In genomic region chrX:136909119-136909705, GRCh38 we compare ENCODE assay signal across 8 cellular contexts. TPM values are rescaled to one million over a fixed set of nuclear protein-coding genes. Genes with fewer than 3 reads are reported as not detected.
DNase-seq lines count a peak whose midpoint lies in the region; TF ChIP-seq lines count a peak whose summit lies in the region.

No MANE protein-coding gene starts in this region.

- H3K27ac ChIP-seq in HEK293 (ENCODE audit: extremely low read depth, low read depth, low read length) (peak overlapping the region; percentile 80), SK-N-SH (ENCODE audit: low read depth in 2 of 2, low read length in 1 of 2) (peak overlapping the region; percentile 67 to 84), thymus (ENCODE audit: low read depth) (peak overlapping the region; percentile 77)

- H3K9ac ChIP-seq in SK-N-SH = peak overlapping the region; percentile 88

- no peak for TF ChIP-seq RAD21 in SK-N-SH (IDR thresholded peaks at IDR 0.05; ENCODE audit: low read length)

- POLR2A ChIA-PET in HEK293 (lab: Yijun Ruan, JAX) (interaction anchor here (1.0 to 2.7 kb wide), 3 partner anchors 10 to 42 kb away, joined by 3 to 46 read pairs (median 4); partner anchors contain the start of gene RBMX), SK-N-SH (lab: Yijun Ruan, JAX) (interaction anchor here (1.0 to 1.9 kb wide), 2 partner anchors 29 to 42 kb away, joined by 4 to 11 read pairs; partner anchors contain the start of gene RBMX)

- H3K79me2 ChIP-seq in SK-N-SH (ENCODE audit: insufficient read depth) = no peaks in the 10 kb centered on the region

- no peaks in the 10 kb centered on the region for H3K9me3 Mint-ChIP-seq in activated naive CD4-positive, alpha-beta T cell treated with anti-CD3 and anti-CD28 coated beads, Interleukin-2, amount 50 U/mL, for 24 hours
- H3K9me3 Mint-ChIP-seq in glutamatergic neuron (ENCODE audit: unreplicated experiment) (peaks cover 4% of the 10 kb centered on the region), osteocyte (ENCODE audit: unreplicated experiment) (no peaks in the 10 kb centered on the region)

- no peaks in the 10 kb centered on the region for H3K36me3 Mint-ChIP-seq in activated naive CD4-positive, alpha-beta T cell treated with anti-CD3 and anti-CD28 coated beads, Interleukin-2, amount 50 U/mL, for 24 hours
- no peaks in the 10 kb centered on the region for H3K36me3 Mint-ChIP-seq in glutamatergic neuron (ENCODE audit: unreplicated experiment)
- H3K36me3 Mint-ChIP-seq in osteocyte (ENCODE audit: unreplicated experiment) = no peaks in the 10 kb centered on the region

- no peaks in the 10 kb centered on the region for H3K27me3 Mint-ChIP-seq in activated naive CD4-positive, alpha-beta T cell treated with anti-CD3 and anti-CD28 coated beads, Interleukin-2, amount 50 U/mL, for 24 hours
- peaks cover 4% of the 10 kb centered on the region for H3K27me3 Mint-ChIP-seq in glutamatergic neuron (ENCODE audit: unreplicated experiment)
- no peaks in the 10 kb centered on the region for H3K27me3 Mint-ChIP-seq in osteocyte (ENCODE audit: unreplicated experiment)

- CTCF ChIA-PET in HEK293 (lab: Yijun Ruan, JAX) = interaction anchor here (1.0 kb wide), 1 partner anchor 29 kb away, joined by 4 read pairs; no protein-coding TSS in a partner anchor
- CTCF ChIA-PET in SK-N-SH (lab: Yijun Ruan, JAX) = no interaction called here

- TF ChIP-seq EP300 in SK-N-SH (IDR thresholded peaks at IDR 0.05; ENCODE audit: borderline replicate concordance in 1 of 2, low read depth in 1 of 2, low read length in 1 of 2) = no peak

- DNase-seq in GDM1 (lab: John Stamatoyannopoulos, UW) (peak; percentile 85), MV-4-11 (lab: John Stamatoyannopoulos, UW) (peak; percentile 79), SK-N-SH (peak; percentile 93), glutamatergic neuron (peak; percentile 78), osteocyte (ENCODE audit: extremely low spot score, unreplicated experiment) (peak; percentile 90)

- H3K4me2 ChIP-seq in SK-N-SH = peak overlapping the region; percentile 99

- H3K4me1 ChIP-seq in HEK293 (ENCODE audit: control insufficient read depth, insufficient read depth, low read length) (no peaks in the 10 kb centered on the region), SK-N-SH (ENCODE audit: control insufficient read depth in 1 of 2, insufficient read depth in 2 of 2, low read depth in 1 of 2, low read length in 1 of 2) (peaks cover 0 to 4% of the 10 kb centered on the region in 2 experiments; a peak in 1 of 4 replicates), thymus (ENCODE audit: control insufficient read depth, insufficient read depth, low read length) (no peaks in the 10 kb centered on the region)

- H3K4me3 ChIP-seq in HEK293 (ENCODE audit: low read depth, low read length) (peak overlapping the region; percentile 50), SK-N-SH (ENCODE audit: low read depth in 2 of 2, low read length in 1 of 2) (peak overlapping the region; percentile 56 to 87), thymus (ENCODE audit: low read length) (peak overlapping the region; percentile 63)

- no peaks in the 10 kb centered on the region for H3K9me3 ChIP-seq in HEK293 (ENCODE audit: control insufficient read depth, insufficient read depth, low read depth, low read length)
- H3K9me3 ChIP-seq in SK-N-SH = no peaks in the 10 kb centered on the region
- H3K9me3 ChIP-seq in thymus (ENCODE audit: control insufficient read depth) = no peaks in the 10 kb centered on the region

- no peak for TF ChIP-seq CTCF in HEK293 (tag by site-specific recombination; IDR thresholded peaks at IDR 0.05)
- TF ChIP-seq CTCF in SK-N-SH (IDR thresholded peaks at IDR 0.05) = 0 out of 2 replicates have a peak, but pooled peaks have one; percentile 8
- no peak for TF ChIP-seq CTCF in glutamatergic neuron (IDR thresholded peaks at IDR 0.05; ENCODE audit: partially characterized antibody, unreplicated experiment)
- no peak for TF ChIP-seq CTCF in osteocyte (IDR thresholded peaks at IDR 0.05)

- peak overlapping the region; percentile 80 for H3K27ac Mint-ChIP-seq in activated naive CD4-positive, alpha-beta T cell treated with anti-CD3 and anti-CD28 coated beads, Interleukin-2, amount 50 U/mL, for 24 hours
- H3K27ac Mint-ChIP-seq in glutamatergic neuron (ENCODE audit: unreplicated experiment) (peak overlapping the region; percentile 89), osteocyte (ENCODE audit: unreplicated experiment) (peak overlapping the region; percentile 91)

- WGBS in SK-N-SH (ENCODE audit: low lambda C conversion rate) = 3% methylated on average over 19 of the region's 47 CpGs
- WGBS in thymus = under 1% methylated on average over 47 of the region's 47 CpGs

- no peaks in the 10 kb centered on the region for H4K20me1 ChIP-seq in SK-N-SH (ENCODE audit: insufficient read depth)

- peak overlapping the region; percentile 93 for H3K4me3 Mint-ChIP-seq in activated naive CD4-positive, alpha-beta T cell treated with anti-CD3 and anti-CD28 coated beads, Interleukin-2, amount 50 U/mL, for 24 hours
- H3K4me3 Mint-ChIP-seq in glutamatergic neuron (ENCODE audit: unreplicated experiment) = peak overlapping the region; percentile 93
- H3K4me3 Mint-ChIP-seq in osteocyte (ENCODE audit: unreplicated experiment) = peak overlapping the region; percentile 86

- H3K27me3 ChIP-seq in SK-N-SH (ENCODE audit: insufficient read depth) (no peaks in the 10 kb centered on the region; the same call in 1 of the 2 replicates), thymus (ENCODE audit: control insufficient read depth, insufficient read depth) (no peaks in the 10 kb centered on the region)

- H3K4me1 Mint-ChIP-seq in activated naive CD4-positive, alpha-beta T cell treated with anti-CD3 and anti-CD28 coated beads, Interleukin-2, amount 50 U/mL, for 24 hours = peaks cover 18% of the 10 kb centered on the region
- H3K4me1 Mint-ChIP-seq in glutamatergic neuron (ENCODE audit: low read depth, unreplicated experiment) (no peaks in the 10 kb centered on the region), osteocyte (ENCODE audit: unreplicated experiment) (peaks cover 13% of the 10 kb centered on the region)

- no peaks in the 10 kb centered on the region for H3K9me2 ChIP-seq in SK-N-SH

- H3K36me3 ChIP-seq in HEK293 (ENCODE audit: control insufficient read depth in 2 of 2, insufficient read depth in 1 of 2, low read length in 2 of 2) = no peaks in the 10 kb centered on the region; a peak in 1 of 3 replicates
- no peaks in the 10 kb centered on the region for H3K36me3 ChIP-seq in SK-N-SH (replicated peaks in 1 of 2; ENCODE audit: control insufficient read depth in 1 of 2, insufficient read depth in 2 of 2, low read length in 1 of 2)
- H3K36me3 ChIP-seq in thymus (ENCODE audit: control insufficient read depth, insufficient read depth) = no peaks in the 10 kb centered on the region

- H3F3A ChIP-seq in SK-N-SH (replicated peaks; ENCODE audit: insufficient read depth) = peaks cover 7% of the 10 kb centered on the region

- peak overlapping the region; percentile 80 for H2AFZ ChIP-seq in SK-N-SH (ENCODE audit: low read depth)

TF ChIP-seq in HEK293, 187 proteins besides CTCF, POLR2A, EP300 and RAD21 (continues in another document):
- TF ChIP-seq REPIN1 (tag by site-specific recombination; IDR thresholded peaks at IDR 0.05; ENCODE audit: low read depth) = no peak
- TF ChIP-seq ZNF473 (tag by site-specific recombination; IDR thresholded peaks at IDR 0.05) = no peak
- no peak for TF ChIP-seq ZNF248 (tag by site-specific recombination; IDR thresholded peaks at IDR 0.05)
- TF ChIP-seq SCRT2 (tag by site-specific recombination; IDR thresholded peaks at IDR 0.05) = no peak; the same call in 1 of the 2 replicates
- no peak for TF ChIP-seq ZNF366 (tag by site-specific recombination; conservative IDR thresholded peaks at IDR 0.05)

TF ChIP-seq in SK-N-SH, 30 proteins besides CTCF, POLR2A, EP300 and RAD21 (continues in another document):
- TF ChIP-seq EZH2phosphoT487 (IDR thresholded peaks at IDR 0.05; ENCODE audit: borderline replicate concordance, low read depth) (no peak), RFX5 (IDR thresholded peaks at IDR 0.05; ENCODE audit: low read length) (no peak), REST (IDR thresholded peaks at IDR 0.05; ENCODE audit: low read depth, low read length) (no peak), SIN3A (IDR thresholded peaks at IDR 0.05; ENCODE audit: borderline replicate concordance, low read depth, low read length) (no peak), MXI1 (IDR thresholded peaks at IDR 0.05; ENCODE audit: low read depth, low read length) (peak; percentile 69)

RNA-seq across cellular contexts. Expression of gene RBMX, which starts 28.7 kb away (rescaled TPM):
- polyA plus RNA-seq in SK-N-SH (2012; rRNA removed) (131 and 139 TPM in 2 replicates), thymus (131 TPM)
- 153 and 154 TPM in 2 replicates for polyA plus RNA-seq in SK-N-SH (2012; cell fraction: cytosol; rRNA removed)
- polyA plus RNA-seq in SK-N-SH (2012; cell fraction: nucleus; rRNA removed) = 189 and 300 TPM in 2 replicates
- total RNA-seq in glutamatergic neuron (ENCODE audit: unreplicated experiment) (246 TPM), osteocyte (181 and 186 TPM in 2 replicates)

Comparison
In these comparisons a context has a peak if more than half of its experiments do, and no peak if none do; other contexts are left out.
1. Peak in every context shown above with its lines: DNase-seq, H3K4me3 ChIP-seq and H3K27ac ChIP-seq.